11 cellular contexts compared by ENCODE assay signal in genomic region chr3:108406063-108406660, GRCh38.
DNase-seq lines count a peak whose midpoint lies in the region; ATAC-seq and TF ChIP-seq lines count a peak whose summit lies in the region.
"Had no signal": no experiment of that assay in that cellular context is flagged by ENCODE, and none has a peak within 500 bp of the region (broad histone marks: within the 10 kb centered on the region; RNA-seq: fewer than 3 reads in every experiment).

No MANE protein-coding gene starts in this region.

- H3K4me3 Mint-ChIP-seq in central memory CD8-positive, alpha-beta T cell, result no peak overlapping the region
- H3K4me3 Mint-ChIP-seq in activated CD4-positive, alpha-beta T cell treated with anti-CD3 and anti-CD28 coated beads for 36 hours, result no peak overlapping the region
- H3K4me3 Mint-ChIP-seq: brain had no signal

- peak overlapping the region; percentile 41 for H3K4me2 ChIP-seq in DOHH2 (ENCODE audit: low read length)
- H3K4me2 ChIP-seq: KMS-11 had no signal

- H3F3A ChIP-seq in DOHH2 (ENCODE audit: control insufficient read depth, insufficient read depth), result no peaks in the 10 kb centered on the region; the same call in 1 of the 2 replicates

- no peak overlapping the region for H3K4me3 ChIP-seq in DOHH2 (ENCODE audit: low read length)

- no peaks in the 10 kb centered on the region for H3K4me1 Mint-ChIP-seq in central memory CD8-positive, alpha-beta T cell
- peaks cover 10% of the 10 kb centered on the region for H3K4me1 Mint-ChIP-seq in activated CD4-positive, alpha-beta T cell treated with anti-CD3 and anti-CD28 coated beads for 36 hours

- H3K27ac Mint-ChIP-seq in central memory CD8-positive, alpha-beta T cell (ENCODE audit: low read depth), result no peak overlapping the region
- no peak overlapping the region for H3K27ac Mint-ChIP-seq in activated CD4-positive, alpha-beta T cell treated with anti-CD3 and anti-CD28 coated beads for 36 hours

- no peaks in the 10 kb centered on the region for H3K9me2 ChIP-seq in DOHH2 (replicated peaks; ENCODE audit: control insufficient read depth, low read length)

- intact Hi-C loops in activated CD4-positive, alpha-beta T cell treated with anti-CD3 and anti-CD28 coated beads for 36 hours (cut with DNase I, micrococcal nuclease), result loop anchor here (1.0 to 5.0 kb wide), 10 partner anchors 71 to 1170 kb away; partner anchors contain the start of gene IFT57 (in 2 of the 2)

- H3K27me3 Mint-ChIP-seq in central memory CD8-positive, alpha-beta T cell, result peaks cover 4% of the 10 kb centered on the region
- no peaks in the 10 kb centered on the region for H3K27me3 Mint-ChIP-seq in activated CD4-positive, alpha-beta T cell treated with anti-CD3 and anti-CD28 coated beads for 36 hours
- H3K27me3 Mint-ChIP-seq: brain had no signal

- CTCF ChIA-PET in activated CD4-positive, alpha-beta T cell treated with anti-CD3 and anti-CD28 coated beads for 36 hours (lab: Charles Lee), result interaction anchor here (1.0 to 2.2 kb wide), 17 partner anchors 8 to 654 kb away, joined by 3 to 14 read pairs (median 5); no protein-coding TSS in a partner anchor

- H4K20me1 ChIP-seq in DOHH2 (ENCODE audit: control insufficient read depth, insufficient read depth, low read depth, low read length), result no peaks in the 10 kb centered on the region

- H3K4me1 ChIP-seq in DOHH2 (ENCODE audit: control insufficient read depth, low read length), result peaks cover 28% of the 10 kb centered on the region

- H3K79me2 ChIP-seq in DOHH2 (ENCODE audit: control insufficient read depth, low read length), result no peaks in the 10 kb centered on the region

- ATAC-seq in GM21381 (IDR thresholded peaks at IDR 0.05; ENCODE audit: unreplicated experiment), result peak; percentile 14
- peak; percentile 25 for ATAC-seq in central memory CD8-positive, alpha-beta T cell (replicated peaks; ENCODE audit: extremely low read depth, poor library complexity, severe bottlenecking)
- no peak for ATAC-seq in activated CD4-positive, alpha-beta T cell treated with anti-CD3 and anti-CD28 coated beads for 36 hours

- no peaks in the 10 kb centered on the region for H3K9me3 ChIP-seq in DOHH2 (ENCODE audit: control insufficient read depth, insufficient read depth, low read length)

- H3K36me3 Mint-ChIP-seq in central memory CD8-positive, alpha-beta T cell (ENCODE audit: insufficient read depth), result peaks cover 2% of the 10 kb centered on the region
- H3K36me3 Mint-ChIP-seq in activated CD4-positive, alpha-beta T cell treated with anti-CD3 and anti-CD28 coated beads for 36 hours (ENCODE audit: low read depth), result no peaks in the 10 kb centered on the region
- H3K36me3 Mint-ChIP-seq: brain had no signal

- no peak for TF ChIP-seq CTCF in DOHH2 (IDR thresholded peaks at IDR 0.05; ENCODE audit: low read depth, low read length, poor library complexity, severe bottlenecking)

- no peaks in the 10 kb centered on the region for H3K36me3 ChIP-seq in DOHH2 (ENCODE audit: control insufficient read depth, low read length)

- POLR2A ChIA-PET in activated CD4-positive, alpha-beta T cell treated with anti-CD3 and anti-CD28 coated beads for 36 hours (lab: Charles Lee), result no interaction called here

- no peaks in the 10 kb centered on the region for H3K27me3 ChIP-seq in DOHH2 (ENCODE audit: control insufficient read depth, low read length)

- H3K9me3 Mint-ChIP-seq in central memory CD8-positive, alpha-beta T cell, result no peaks in the 10 kb centered on the region
- no peaks in the 10 kb centered on the region for H3K9me3 Mint-ChIP-seq in activated CD4-positive, alpha-beta T cell treated with anti-CD3 and anti-CD28 coated beads for 36 hours (ENCODE audit: low read depth)
- H3K9me3 Mint-ChIP-seq: brain had no signal

- DNase-seq in Kasumi-1 (lab: John Stamatoyannopoulos, UW), result peak; percentile 10 to 11
- no peak for DNase-seq in central memory CD8-positive, alpha-beta T cell (ENCODE audit: low spot score in 2 of 2)
- DNase-seq in NCI-H2029 treated with DMSO at 0.1 percent for 48 hours (lab: John Stamatoyannopoulos, UW), result no peak
- no peak for DNase-seq in activated CD4-positive, alpha-beta T cell treated with anti-CD3 and anti-CD28 coated beads for 36 hours
- DNase-seq in NCI-H526 treated with DMSO at 0.1 percent for 48 hours (lab: John Stamatoyannopoulos, UW), result no peak
- no peak for DNase-seq in NCI-H187 treated with DMSO at 0.1 percent for 48 hours (lab: John Stamatoyannopoulos, UW)
- DNase-seq: stimulated activated CD4-positive, alpha-beta T cell treated with anti-CD3 and anti-CD28 coated beads, Interleukin-4, amount 100 ng/mL, for 1 hour had no signal

- no peak overlapping the region for H3K27ac ChIP-seq in DOHH2 (ENCODE audit: low read depth, low read length)
- H3K27ac ChIP-seq: KMS-11 had no signal

Comparison
In these comparisons a context has a peak if more than half of its experiments do, and no peak if none do; other contexts are left out.
1. DNase-seq: peak in Kasumi-1 (2 of 2); none in central memory CD8-positive, alpha-beta T cell (0 of 2), NCI-H2029 treated with DMSO at 0.1 percent for 48 hours (single experiment), activated CD4-positive, alpha-beta T cell treated with anti-CD3 and anti-CD28 coated beads for 36 hours (single experiment), NCI-H526 treated with DMSO at 0.1 percent for 48 hours (single experiment) and NCI-H187 treated with DMSO at 0.1 percent for 48 hours (single experiment).